ENCODE assay signal across 34 cellular contexts in the genomic region with DNA sequence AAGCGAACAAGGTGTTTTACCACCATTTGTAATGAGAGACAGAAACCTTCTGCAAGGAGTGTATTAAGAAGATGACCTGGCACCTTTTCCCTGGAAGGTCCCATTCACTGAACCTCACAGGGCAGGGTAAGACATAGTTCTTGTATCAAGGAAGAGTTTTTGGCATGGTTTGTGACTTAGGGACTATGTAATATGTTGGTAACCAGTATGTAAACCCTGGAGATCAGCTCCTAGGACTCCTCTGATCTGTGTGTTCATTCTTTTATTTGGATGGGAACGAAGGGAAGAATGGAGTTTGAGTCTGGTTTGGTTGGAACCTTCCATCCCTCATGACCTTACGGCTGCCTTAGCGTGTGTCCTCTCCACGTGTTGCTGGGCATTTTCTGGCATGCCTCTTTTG.
"Had no signal": no experiment of that assay in that cellular context is flagged by ENCODE, and none has a peak within 500 bp of the region (broad histone marks: within the 10 kb centered on the region; RNA-seq: fewer than 3 reads in every experiment).

No MANE protein-coding gene starts in this region.

- H3K4me1 ChIP-seq: breast epithelium had no signal

- H3K36me3 ChIP-seq: adrenal gland, ascending aorta, brain microvascular endothelial cell, breast epithelium, cardiac muscle cell had no signal

- H3K4me3 ChIP-seq: adrenal gland, ascending aorta, body of pancreas, breast epithelium, cardiac muscle cell had no signal

- H3K27me3 ChIP-seq: adrenal gland, ascending aorta, body of pancreas, brain microvascular endothelial cell, breast epithelium, cardiac muscle cell had no signal

- H3K27ac ChIP-seq: adrenal gland, ascending aorta, body of pancreas, brain microvascular endothelial cell, breast epithelium, cardiac muscle cell had no signal

- DNase-seq: activated effector memory CD4-positive, alpha-beta T cell treated with anti-CD3 and anti-CD28 coated beads, Interleukin-2, amount 50 U/mL, for 16 hours; activated effector memory CD4-positive, alpha-beta T cell treated with Interleukin-2 at 50 U/mL for 16 hours; activated gamma-delta T cell; activated gamma-delta T cell treated with Interleukin-2 at 50 U/mL for 16 hours; activated naive CD4-positive, alpha-beta T cell; activated naive CD4-positive, alpha-beta T cell treated with anti-CD3 and anti-CD28 coated beads for 36 hours; activated naive CD4-positive, alpha-beta T cell treated with anti-CD3 and anti-CD28 coated beads, Interleukin-2, amount 10 ng/mL, durations not matched to agents 7 days and 5 days; activated naive CD4-positive, alpha-beta T cell treated with anti-CD3 and anti-CD28 coated beads, Interleukin-2, amount 50 U/mL, for 16 hours; activated naive CD4-positive, alpha-beta T cell treated with Interleukin-2 at 50 U/mL for 16 hours; activated naive CD8-positive, alpha-beta T cell treated with anti-CD3 and anti-CD28 coated beads for 36 hours; activated naive CD8-positive, alpha-beta T cell treated with anti-CD3 and anti-CD28 coated beads, Interleukin-2, amount 10 ng/mL, durations not matched to agents 7 days and 5 days; activated naive CD8-positive, alpha-beta T cell treated with anti-CD3 and anti-CD28 coated beads, Interleukin-2, amount 50 U/mL, for 24 hours; activated T-cell treated with anti-CD3 and anti-CD28 coated beads, Interleukin-2, amount 50 U/mL, for 1 hour; activated T-cell treated with anti-CD3 and anti-CD28 coated beads, Interleukin-2, amount 50 U/mL, for 24 hours; activated T-cell treated with anti-CD3 and anti-CD28 coated beads, Interleukin-2, amount 50 U/mL, for 4 hours; activated T-cell treated with anti-CD3 and anti-CD28 coated beads, Interleukin-2, amount 50 U/mL, for 48 hours; activated T-cell treated with anti-CD3 and anti-CD28 coated beads, Interleukin-2, amount 50 U/mL, for 72 hours; adrenal gland; amniotic stem cell; amygdala; anterior cingulate cortex; aorta; body of pancreas; brain microvascular endothelial cell; caudate nucleus; central memory CD4-positive, alpha-beta T cell; cerebellar nuclear complex had no signal

- FAIRE-seq: astrocyte, bronchial epithelial cell had no signal

- ATAC-seq: activated naive CD4-positive, alpha-beta T cell treated with anti-CD3 and anti-CD28 coated beads, Interleukin-2, amount 50 U/mL, for 72 hours; activated naive CD8-positive, alpha-beta T cell treated with anti-CD3 and anti-CD28 coated beads, Interleukin-2, amount 50 U/mL, for 24 hours; activated T-cell treated with anti-CD3 and anti-CD28 coated beads, Interleukin-2, amount 50 U/mL, for 4 hours; activated T-cell treated with anti-CD3 and anti-CD28 coated beads, Interleukin-2, amount 50 U/mL, for 72 hours; activated T-helper 17 cell treated with anti-CD3 and anti-CD28 coated beads, Interleukin-2, amount 50 U/mL, for 72 hours; body of pancreas had no signal

- H3K9me3 ChIP-seq: adrenal gland, ascending aorta, body of pancreas, breast epithelium had no signal
